In the genomic region with DNA sequence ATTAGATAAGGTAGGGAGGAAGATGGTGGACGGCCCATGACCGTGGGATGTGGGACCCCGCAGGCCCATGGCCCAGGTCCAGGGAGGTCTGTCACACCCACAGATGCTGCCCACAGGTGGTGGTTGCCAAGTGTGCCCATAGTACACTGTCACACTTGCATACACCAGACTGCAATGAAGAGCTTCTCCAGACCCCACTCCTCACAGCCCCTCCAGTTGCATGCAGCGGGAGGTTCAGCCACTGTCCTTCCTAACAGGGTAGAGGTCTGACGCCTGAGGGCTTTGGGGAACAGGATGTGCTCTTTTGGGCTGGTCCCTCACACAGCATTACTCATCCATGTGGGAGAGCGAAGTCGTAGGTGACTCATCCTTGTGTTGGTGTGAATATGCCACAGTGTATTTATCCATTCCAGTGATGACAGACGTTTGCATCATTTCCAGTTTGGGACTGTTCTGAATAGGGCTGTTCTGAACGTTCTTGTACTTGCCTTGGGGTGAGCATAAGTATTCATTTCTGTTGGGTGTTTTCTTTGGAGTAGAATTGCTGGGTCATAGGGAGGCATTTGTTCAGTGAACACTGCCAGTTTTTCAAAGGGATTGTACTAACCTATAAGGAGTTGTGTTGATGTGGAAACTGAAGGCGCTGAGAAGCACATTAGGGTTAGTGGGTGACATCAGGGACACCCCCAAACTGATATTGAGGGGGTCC, we compare ENCODE assay signal across 8 cellular contexts. TPM values are rescaled to one million over a fixed set of nuclear protein-coding genes. Genes with fewer than 3 reads are reported as not detected.
DNase-seq lines count a peak whose midpoint lies in the region; ATAC-seq lines count a peak whose summit lies in the region.

No MANE protein-coding gene starts in this region.

- peaks cover 9% of the 10 kb centered on the region for H3K4me1 Mint-ChIP-seq in activated T-helper 17 cell treated with anti-CD3 and anti-CD28 coated beads, Interleukin-2, amount 50 U/mL, for 72 hours

- peak overlapping the region; percentile 95 for H3K27ac Mint-ChIP-seq in activated T-helper 17 cell treated with anti-CD3 and anti-CD28 coated beads, Interleukin-2, amount 50 U/mL, for 72 hours

- no peaks in the 10 kb centered on the region for H3K36me3 Mint-ChIP-seq in activated T-helper 17 cell treated with anti-CD3 and anti-CD28 coated beads, Interleukin-2, amount 50 U/mL, for 72 hours (ENCODE audit: low read depth)

- peak overlapping the region; percentile 76 for H3K4me3 Mint-ChIP-seq in activated T-helper 17 cell treated with anti-CD3 and anti-CD28 coated beads, Interleukin-2, amount 50 U/mL, for 72 hours

- peaks cover 7% of the 10 kb centered on the region for H3K27me3 Mint-ChIP-seq in activated T-helper 17 cell treated with anti-CD3 and anti-CD28 coated beads, Interleukin-2, amount 50 U/mL, for 72 hours

- intact Hi-C loops in Right ventricle myocardium superior (cut with DNase I), result no loop called here

- ATAC-seq in activated T-helper 17 cell treated with anti-CD3 and anti-CD28 coated beads, Interleukin-2, amount 50 U/mL, for 72 hours (replicated peaks), result peak; percentile 98
- peak; percentile 81 for ATAC-seq in Right ventricle myocardium superior (ENCODE audit: poor library complexity)

- no peaks in the 10 kb centered on the region for H3K9me3 Mint-ChIP-seq in activated T-helper 17 cell treated with anti-CD3 and anti-CD28 coated beads, Interleukin-2, amount 50 U/mL, for 72 hours

- peak; percentile 14 for DNase-seq in activated gamma-delta T cell treated with anti-CD3 and anti-CD28 coated beads, Interleukin-2, amount 50 U/mL, for 16 hours (ENCODE audit: low read depth)
- DNase-seq in activated gamma-delta T cell (lab: John Stamatoyannopoulos, UW) (no peak), NCI-H446 treated with DMSO at 0.1 percent for 48 hours (lab: John Stamatoyannopoulos, UW) (peak; percentile 77), Right ventricle myocardium superior (peak; percentile 64), smooth muscle cell of the brain vasculature (ENCODE audit: low read depth, low spot score) (peak; percentile 95), HuH-7 (ENCODE audit: low spot score) (no peak), ecto neural progenitor cell (ENCODE audit: low spot score) (no peak)

RNA-seq across cellular contexts. Expression of a gene that starts 10.1 kb away (rescaled TPM):
- 10 to 100 TPM; 15.4 to 27.0 TPM for total RNA-seq in activated T-helper 17 cell treated with anti-CD3 and anti-CD28 coated beads, Interleukin-2, amount 50 U/mL, for 72 hours
- 170 TPM for total RNA-seq in Right ventricle myocardium superior

RNA-seq across cellular contexts. Expression of a gene that starts 42.3 kb away (rescaled TPM):
- 10 to 100 TPM; 40.0 to 46.2 TPM for total RNA-seq in activated T-helper 17 cell treated with anti-CD3 and anti-CD28 coated beads, Interleukin-2, amount 50 U/mL, for 72 hours
- 118 TPM for total RNA-seq in Right ventricle myocardium superior

Comparison
In these comparisons a context has a peak if more than half of its experiments do, and no peak if none do; other contexts are left out.
1. DNase-seq: peak in activated gamma-delta T cell treated with anti-CD3 and anti-CD28 coated beads, Interleukin-2, amount 50 U/mL, for 16 hours (single experiment), NCI-H446 treated with DMSO at 0.1 percent for 48 hours (single experiment), Right ventricle myocardium superior (single experiment) and smooth muscle cell of the brain vasculature (single experiment); none in activated gamma-delta T cell (single experiment), HuH-7 (single experiment) and ecto neural progenitor cell (single experiment).